Comparison of ENCODE assay signal across 9 cellular contexts in the genomic region with DNA sequence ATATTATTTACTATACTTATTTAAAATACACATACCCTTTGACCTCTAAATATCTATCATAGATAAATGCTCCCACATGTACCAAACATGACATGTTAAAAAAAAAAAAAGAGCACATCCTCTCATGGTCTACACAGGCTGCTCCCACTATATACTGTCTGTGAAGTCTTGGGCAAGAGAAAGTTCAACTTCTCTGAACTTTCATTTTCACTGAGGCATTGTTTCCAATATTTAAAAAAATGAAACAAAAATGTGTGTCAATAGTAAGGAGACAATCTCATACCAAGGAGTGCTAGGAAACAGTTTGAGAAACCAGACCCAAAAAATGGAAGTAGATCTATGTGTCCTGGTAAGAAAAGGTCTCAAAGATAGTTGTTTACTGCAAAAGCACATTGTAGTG. TPM values are rescaled to one million over a fixed set of nuclear protein-coding genes. Genes with fewer than 3 reads are reported as not detected.
DNase-seq lines count a peak whose midpoint lies in the region; ATAC-seq and TF ChIP-seq lines count a peak whose summit lies in the region.
"Had no signal": no experiment of that assay in that cellular context is flagged by ENCODE, and none has a peak within 500 bp of the region (broad histone marks: within the 10 kb centered on the region; RNA-seq: fewer than 3 reads in every experiment).

No MANE protein-coding gene starts in this region.

- peaks cover 71% of the 10 kb centered on the region for H3K4me1 Mint-ChIP-seq in CD4-positive, alpha-beta T cell (ENCODE audit: low read depth)

- CTCF ChIA-PET in CD4-positive, alpha-beta T cell (lab: Charles Lee) = interaction anchor here (1.2 kb wide), 1 partner anchor 12 kb away, joined by 4 read pairs; no protein-coding TSS in a partner anchor

- ATAC-seq in CD4-positive, alpha-beta T cell (ENCODE audit: poor library complexity) = peak; percentile 54
- ATAC-seq in GM19438 (IDR thresholded peaks at IDR 0.05; ENCODE audit: low read depth, unreplicated experiment) (peak; percentile 70), HG03159 (IDR thresholded peaks at IDR 0.05; ENCODE audit: unreplicated experiment) (peak; percentile 74), Right ventricle myocardium inferior (no peak)
- ATAC-seq: left ventricle myocardium superior had no signal

- no peaks in the 10 kb centered on the region for H3K27me3 ChIP-seq in CD4-positive, alpha-beta T cell (ENCODE audit: control insufficient read depth, insufficient read depth, low read length)
- H3K27me3 ChIP-seq in brain microvascular endothelial cell (replicated peaks) = no peaks in the 10 kb centered on the region

- intact Hi-C loops in CD4-positive, alpha-beta T cell (cut with DNase I, micrococcal nuclease) = no loop called here
- intact Hi-C loops in Right ventricle myocardium inferior (cut with DNase I) = no loop called here

- no peak overlapping the region for H3K27ac Mint-ChIP-seq in CD4-positive, alpha-beta T cell

- no peak overlapping the region for H3K27ac ChIP-seq in CD4-positive, alpha-beta T cell (ENCODE audit: low read depth, low read length)
- no peak overlapping the region for H3K27ac ChIP-seq in brain microvascular endothelial cell

- POLR2A ChIA-PET in CD4-positive, alpha-beta T cell (lab: Charles Lee) = interaction anchor here (1.2 kb wide), 1 partner anchor 30 kb away, joined by 3 read pairs; no protein-coding TSS in a partner anchor

- no peak for DNase-seq in CD4-positive, alpha-beta T cell
- DNase-seq in choroid plexus epithelial cell (ENCODE audit: low read depth) (peak; percentile 77), Right ventricle myocardium inferior (ENCODE audit: missing footprints) (no peak), kidney tubule cell (ENCODE audit: low spot score) (no peak), brain microvascular endothelial cell (no peak)
- no peak for DNase-seq in central memory CD4-positive, alpha-beta T cell
- DNase-seq: left ventricle myocardium superior had no signal

- H3K4me3 ChIP-seq in choroid plexus epithelial cell (ENCODE audit: low read depth, low read length) = no peak overlapping the region
- no peak overlapping the region for H3K4me3 ChIP-seq in brain microvascular endothelial cell (ENCODE audit: low read depth, low read length)

- no peaks in the 10 kb centered on the region for H3K27me3 Mint-ChIP-seq in CD4-positive, alpha-beta T cell

- no peaks in the 10 kb centered on the region for H3K9me3 Mint-ChIP-seq in CD4-positive, alpha-beta T cell

- in situ Hi-C loops in brain microvascular endothelial cell (cut with HindIII; ENCODE audit: low pct_ligation_motif_present, low sequenced_read_pairs) = no loop called here

- no peaks in the 10 kb centered on the region for H3K36me3 ChIP-seq in brain microvascular endothelial cell (replicated peaks)

- H3K36me3 Mint-ChIP-seq in CD4-positive, alpha-beta T cell (ENCODE audit: low read depth) = peaks cover 25% of the 10 kb centered on the region

- H3K9me3 ChIP-seq in CD4-positive, alpha-beta T cell (ENCODE audit: control insufficient read depth, low read length) = no peaks in the 10 kb centered on the region

- no peak for TF ChIP-seq CTCF in CD4-positive, alpha-beta T cell (IDR thresholded peaks at IDR 0.05)
- no peak for TF ChIP-seq CTCF in choroid plexus epithelial cell (conservative IDR thresholded peaks at IDR 0.05; ENCODE audit: low read depth, low read length)
- no peak for TF ChIP-seq CTCF in brain microvascular endothelial cell (IDR thresholded peaks at IDR 0.05; ENCODE audit: low read depth, low read length, missing control alignments)

- no peak overlapping the region for H3K4me3 Mint-ChIP-seq in CD4-positive, alpha-beta T cell

RNA-seq across cellular contexts. Expression of a gene that starts 29.3 kb away (rescaled TPM):
- 10 to 100 TPM; 37.0 to 38.3 TPM for total RNA-seq in CD4-positive, alpha-beta T cell
- 13.1 TPM for total RNA-seq in Right ventricle myocardium inferior
